Comparison of ENCODE assay signal across 8 cellular contexts in the genomic region with DNA sequence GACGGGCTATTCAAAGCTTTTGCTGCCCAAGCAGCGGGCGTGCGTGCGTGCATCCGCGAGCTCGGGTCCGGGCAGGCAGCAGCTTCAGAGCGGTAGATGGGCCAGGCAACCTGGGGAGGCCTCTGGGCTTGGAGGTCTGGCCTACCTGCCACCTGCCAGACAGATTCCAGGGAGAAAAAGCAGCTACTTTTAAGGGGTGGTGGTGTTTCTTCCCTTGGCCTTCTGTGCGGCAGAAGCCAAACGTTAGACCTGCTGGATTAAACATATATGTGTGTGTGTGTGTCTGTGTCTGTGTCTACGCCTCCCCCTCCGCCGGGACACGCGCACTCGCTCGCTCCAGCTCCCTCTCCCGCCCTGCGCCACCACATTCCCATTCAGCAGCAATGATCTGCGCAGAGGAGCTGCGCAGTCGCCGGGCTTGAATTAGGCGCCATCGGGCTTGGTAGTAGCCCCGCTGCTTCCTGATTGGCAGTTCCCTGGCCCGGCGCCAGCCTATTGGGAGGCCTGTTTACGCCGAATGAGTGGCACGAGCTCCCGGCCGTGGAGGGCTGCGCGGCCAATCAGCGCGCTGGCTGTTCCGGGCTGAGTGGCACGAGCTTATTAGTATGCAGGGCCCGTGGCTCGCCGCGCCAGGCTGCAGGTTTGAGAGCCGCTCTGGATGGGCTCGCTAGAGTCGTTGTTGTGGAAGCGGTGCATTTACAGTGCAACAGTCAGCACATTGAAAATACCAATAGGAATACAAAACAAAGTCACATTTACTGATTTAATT. TPM values are rescaled to one million over a fixed set of nuclear protein-coding genes. Genes with fewer than 3 reads are reported as not detected.
DNase-seq lines count a peak whose midpoint lies in the region; ATAC-seq, FAIRE-seq and TF ChIP-seq lines count a peak whose summit lies in the region.

A gene (plus strand): TSS at position 627 of the 769 bp plus-strand sequence. CDS start 4,283 bp downstream, outside the sequence.

- DNase-seq in D721Med (ENCODE audit: insufficient read length, low spot score) (peak; percentile 78), PC-9 (peak; percentile 96 to 100), epithelial cell of esophagus (ENCODE audit: low read depth) (peak; percentile 100), mesothelial cell of epicardium (ENCODE audit: low spot score in 2 of 2, unreplicated experiment in 2 of 2) (peak; percentile 100)
- DNase-seq in activated T-cell treated with anti-CD3 and anti-CD28 coated beads, Interleukin-2, amount 50 U/mL, for 24 hours, result peak; percentile 89
- peak; percentile 57 for DNase-seq in stimulated activated CD8-positive, alpha-beta memory T cell treated with anti-CD3 and anti-CD28 coated beads, Interleukin-15, amount 100 ng/mL, for 1 hour (ENCODE audit: low read depth)

- peak within 1 kb of the TSS; percentile 96 for H3K4me2 ChIP-seq in PC-9

- H2AFZ ChIP-seq in PC-9, result peak within 1 kb of the TSS; percentile 67

- peaks cover 7% of the 10 kb centered on the region; the same call in 1 of the 2 replicates for H3F3A ChIP-seq in PC-9 (ENCODE audit: insufficient read depth, low read depth)

- CTCF ChIA-PET in PC-9 (lab: Charles Lee), result interaction anchor here (0.9 to 1.1 kb wide), 3 partner anchors 23 to 103 kb away, joined by 4 to 7 read pairs (median 6); no protein-coding TSS in a partner anchor

- H3K36me3 Mint-ChIP-seq in IgD-negative memory B cell (no peaks in the 10 kb centered on the region), mesothelial cell of epicardium (no peaks in the 10 kb centered on the region)
- no peaks in the 10 kb centered on the region for H3K36me3 Mint-ChIP-seq in activated T-cell treated with anti-CD3 and anti-CD28 coated beads, Interleukin-2, amount 50 U/mL, for 24 hours (ENCODE audit: low read depth)

- BruUV-seq in PC-9 (replicated peaks; lab: Mats Ljungman, UMichigan), result no TSS peak

- peak within 1 kb of the TSS; percentile 93 to 99 (median 97) for H3K27ac Mint-ChIP-seq in IgD-negative memory B cell
- H3K27ac Mint-ChIP-seq in activated T-cell treated with anti-CD3 and anti-CD28 coated beads, Interleukin-2, amount 50 U/mL, for 24 hours, result peak within 1 kb of the TSS; percentile 88
- peak within 1 kb of the TSS; percentile 98 for H3K27ac Mint-ChIP-seq in mesothelial cell of epicardium

- peaks cover 15% of the 10 kb centered on the region for H3K4me1 ChIP-seq in PC-9 (replicated peaks; ENCODE audit: insufficient read depth)

- POLR2A ChIA-PET in PC-9 (lab: Charles Lee; ENCODE audit: unreplicated experiment), result interaction anchor here (0.5 to 1.1 kb wide), 17 partner anchors 9 to 176 kb away, joined by 3 to 10 read pairs (median 4); a partner anchor contains a TSS

- no peak for ATAC-seq in GM19324 (IDR thresholded peaks at IDR 0.05; ENCODE audit: low FRiP score, unreplicated experiment)

- H3K9me3 Mint-ChIP-seq in IgD-negative memory B cell, result peaks cover 0 to 9% (median 0%) of the 10 kb centered on the region in 3 donors
- H3K9me3 Mint-ChIP-seq in activated T-cell treated with anti-CD3 and anti-CD28 coated beads, Interleukin-2, amount 50 U/mL, for 24 hours, result no peaks in the 10 kb centered on the region
- no peaks in the 10 kb centered on the region for H3K9me3 Mint-ChIP-seq in mesothelial cell of epicardium

- H3K4me3 ChIP-seq in PC-9 (peak within 1 kb of the TSS; percentile 78), epithelial cell of esophagus (ENCODE audit: low read length) (peak within 1 kb of the TSS; percentile 60)

- H3K4me1 Mint-ChIP-seq in IgD-negative memory B cell, result peaks cover 7 to 16% (median 7%) of the 10 kb centered on the region in 3 donors
- H3K4me1 Mint-ChIP-seq in activated T-cell treated with anti-CD3 and anti-CD28 coated beads, Interleukin-2, amount 50 U/mL, for 24 hours (ENCODE audit: low read depth), result peaks cover 33% of the 10 kb centered on the region
- peaks cover 54% of the 10 kb centered on the region for H3K4me1 Mint-ChIP-seq in mesothelial cell of epicardium

- H3K79me2 ChIP-seq in PC-9 (ENCODE audit: low read depth), result peaks cover 46% of the 10 kb centered on the region

- intact Hi-C loops in PC-9 (cut with micrococcal nuclease; ENCODE audit: unreplicated experiment), result loop anchor here (1.0 to 10.0 kb wide), 7 partner anchors 24 to 170 kb away; a partner anchor contains a TSS

- FAIRE-seq in D721Med (lab: Jason Lieb, UNC), result no peak

- H3K9me3 ChIP-seq in PC-9 (ENCODE audit: insufficient read depth, low read depth), result no peaks in the 10 kb centered on the region

- H3K27ac ChIP-seq in PC-9, result peak within 1 kb of the TSS; percentile 73

- no peaks in the 10 kb centered on the region for H4K20me1 ChIP-seq in PC-9 (ENCODE audit: insufficient read depth)

- H3K9me2 ChIP-seq in PC-9 (ENCODE audit: insufficient read depth), result no peaks in the 10 kb centered on the region

- no peaks in the 10 kb centered on the region for H3K36me3 ChIP-seq in PC-9 (ENCODE audit: low read depth)

- TF ChIP-seq CTCF in D721Med (IDR thresholded peaks at IDR 0.05; ENCODE audit: insufficient read depth, missing control alignments) (no peak), PC-9 (conservative IDR thresholded peaks at IDR 0.05) (no peak), epithelial cell of esophagus (IDR thresholded peaks at IDR 0.05; ENCODE audit: insufficient read depth, low read depth, low read length, missing control alignments) (no peak), mesothelial cell of epicardium (IDR thresholded peaks at IDR 0.05; ENCODE audit: unreplicated experiment) (no peak)

- H3K27me3 ChIP-seq in PC-9 (ENCODE audit: insufficient read depth, low read depth), result no peaks in the 10 kb centered on the region

- H3K27me3 Mint-ChIP-seq in IgD-negative memory B cell (peaks cover 48% of the 10 kb centered on the region), mesothelial cell of epicardium (ENCODE audit: low read depth) (no peaks in the 10 kb centered on the region)
- H3K27me3 Mint-ChIP-seq in activated T-cell treated with anti-CD3 and anti-CD28 coated beads, Interleukin-2, amount 50 U/mL, for 24 hours, result peaks cover 67% of the 10 kb centered on the region

- H3K4me3 Mint-ChIP-seq in IgD-negative memory B cell, result peak within 1 kb of the TSS in 3 of 4 donors; percentile 34 to 89 (median 79)
- H3K4me3 Mint-ChIP-seq in activated T-cell treated with anti-CD3 and anti-CD28 coated beads, Interleukin-2, amount 50 U/mL, for 24 hours, result peak within 1 kb of the TSS; percentile 63
- peak within 1 kb of the TSS; percentile 83 for H3K4me3 Mint-ChIP-seq in mesothelial cell of epicardium

RNA-seq across cellular contexts. Expression of the gene that starts here (rescaled TPM):
- not detected for polyA plus RNA-seq in IgD-negative memory B cell
- total RNA-seq in PC-9 (2021), result 33.7 and 35.4 TPM in 2 replicates
- 34.9 to 36.4 TPM (median 35.1 TPM) in 3 replicates for total RNA-seq in mesothelial cell of epicardium
